Comparison of ENCODE assay signal across 21 cellular contexts in genomic region chr18:9221040-9221439, GRCh38.
DNase-seq lines count a peak whose midpoint lies in the region; FAIRE-seq and TF ChIP-seq lines count a peak whose summit lies in the region.
"Had no signal": no experiment of that assay in that cellular context is flagged by ENCODE, and none has a peak within 500 bp of the region (broad histone marks: within the 10 kb centered on the region; RNA-seq: fewer than 3 reads in every experiment).

No MANE protein-coding gene starts in this region.

- H3K27me3 Mint-ChIP-seq in CD4-positive, alpha-beta memory T cell, result no peaks in the 10 kb centered on the region
- H3K27me3 Mint-ChIP-seq in astrocyte (ENCODE audit: low read depth, unreplicated experiment), result no peaks in the 10 kb centered on the region

- peaks cover under 1% of the 10 kb centered on the region for H3K4me1 ChIP-seq in CD4-positive, alpha-beta memory T cell (ENCODE audit: insufficient read depth, low read length)
- H3K4me1 ChIP-seq in astrocyte (ENCODE audit: insufficient read depth, low read length) (no peaks in the 10 kb centered on the region), mesenchymal stem cell (ENCODE audit: control insufficient read depth, insufficient read depth, low read depth, low read length) (no peaks in the 10 kb centered on the region), prostate gland (replicated peaks) (no peaks in the 10 kb centered on the region)
- H3K4me1 ChIP-seq: Peyer's patch had no signal

- no peak overlapping the region for H3K4me3 Mint-ChIP-seq in CD4-positive, alpha-beta memory T cell
- H3K4me3 Mint-ChIP-seq in astrocyte (ENCODE audit: unreplicated experiment), result no peak overlapping the region
- H3K4me3 Mint-ChIP-seq: CD8-positive, alpha-beta T cell had no signal

- no peak overlapping the region for H3K4me3 ChIP-seq in CD4-positive, alpha-beta memory T cell (ENCODE audit: low read length in 2 of 2)
- H3K4me3 ChIP-seq in astrocyte (ENCODE audit: insufficient read depth, low read depth, low read length), result no peak overlapping the region
- no peak overlapping the region for H3K4me3 ChIP-seq in mesenchymal stem cell (ENCODE audit: insufficient read depth in 1 of 2, low read depth in 1 of 2, low read length in 2 of 2)
- H3K4me3 ChIP-seq in prostate gland, result no peak overlapping the region
- H3K4me3 ChIP-seq: Peyer's patch had no signal

- H3K27ac Mint-ChIP-seq in CD4-positive, alpha-beta memory T cell, result peak overlapping the region in 4 of 7 donors; percentile 1 to 27 (median 12)
- no peak overlapping the region for H3K27ac Mint-ChIP-seq in astrocyte (ENCODE audit: unreplicated experiment)
- H3K27ac Mint-ChIP-seq: CD8-positive, alpha-beta T cell had no signal

- H3K79me2 ChIP-seq in astrocyte (ENCODE audit: insufficient read depth, low read length), result no peaks in the 10 kb centered on the region

- H2BK15ac ChIP-seq in mesenchymal stem cell (ENCODE audit: low read depth, poor library complexity, severe bottlenecking), result no peak overlapping the region

- H3K27me3 ChIP-seq in CD4-positive, alpha-beta memory T cell (ENCODE audit: insufficient read depth, low read length), result no peaks in the 10 kb centered on the region
- no peaks in the 10 kb centered on the region for H3K27me3 ChIP-seq in astrocyte (ENCODE audit: insufficient read depth, low read length)
- no peaks in the 10 kb centered on the region for H3K27me3 ChIP-seq in mesenchymal stem cell (ENCODE audit: control insufficient read depth in 1 of 2, insufficient read depth in 1 of 2, low read length in 2 of 2)
- no peaks in the 10 kb centered on the region for H3K27me3 ChIP-seq in prostate gland (replicated peaks; ENCODE audit: insufficient read depth)
- H3K27me3 ChIP-seq: Peyer's patch had no signal

- peaks cover 4 to 12% (median 11%) of the 10 kb centered on the region in 4 donors for H3K4me1 Mint-ChIP-seq in CD4-positive, alpha-beta memory T cell
- no peaks in the 10 kb centered on the region for H3K4me1 Mint-ChIP-seq in astrocyte (ENCODE audit: low read depth, unreplicated experiment)

- H3K27ac ChIP-seq in CD4-positive, alpha-beta memory T cell (ENCODE audit: low read depth, low read length), result no peak overlapping the region
- H3K27ac ChIP-seq in astrocyte (ENCODE audit: low read depth, low read length) (no peak overlapping the region), mesenchymal stem cell (ENCODE audit: low read length, poor library complexity, severe bottlenecking) (peak overlapping the region; percentile 67), prostate gland (no peak overlapping the region)
- H3K27ac ChIP-seq: KMS-11, Peyer's patch had no signal

- TF ChIP-seq POLR2A in prostate gland (IDR thresholded peaks at IDR 0.05), result no peak

- no peak overlapping the region for H3K4me2 ChIP-seq in astrocyte (ENCODE audit: low read length)
- no peak overlapping the region for H3K4me2 ChIP-seq in mesenchymal stem cell (ENCODE audit: low read length, poor library complexity, severe bottlenecking)
- H3K4me2 ChIP-seq: KMS-11, SK-N-SH had no signal

- no peaks in the 10 kb centered on the region for H3K9me3 ChIP-seq in CD4-positive, alpha-beta memory T cell (ENCODE audit: control insufficient read depth in 1 of 2, low read length in 2 of 2)
- H3K9me3 ChIP-seq in astrocyte (ENCODE audit: insufficient read depth, low read depth, low read length) (no peaks in the 10 kb centered on the region), mesenchymal stem cell (ENCODE audit: control insufficient read depth, low read length) (no peaks in the 10 kb centered on the region), prostate gland (no peaks in the 10 kb centered on the region)
- H3K9me3 ChIP-seq: Peyer's patch, SK-N-SH had no signal

- no peak overlapping the region for H3K23ac ChIP-seq in mesenchymal stem cell (ENCODE audit: low read length in 2 of 2)

- no peak overlapping the region for H2BK5ac ChIP-seq in mesenchymal stem cell (ENCODE audit: low read depth, low read length, poor library complexity, severe bottlenecking)

- H3K18ac ChIP-seq in mesenchymal stem cell (ENCODE audit: low read depth in 1 of 2, low read length in 2 of 2), result no peak overlapping the region

- no peak for TF ChIP-seq CTCF in astrocyte (IDR thresholded peaks at IDR 0.05; ENCODE audit: insufficient read depth, low read depth, low read length)
- TF ChIP-seq CTCF in prostate gland (IDR thresholded peaks at IDR 0.05), result no peak

- POLR2A ChIA-PET in CD4-positive, alpha-beta memory T cell (lab: Charles Lee; ENCODE audit: partially characterized antibody), result no interaction called here

- no peak overlapping the region for H2AK5ac ChIP-seq in mesenchymal stem cell (ENCODE audit: low read length, severe bottlenecking)

- no peak overlapping the region for H4K8ac ChIP-seq in mesenchymal stem cell (ENCODE audit: low read length)

- H3K9me3 Mint-ChIP-seq in CD4-positive, alpha-beta memory T cell, result no peaks in the 10 kb centered on the region
- no peaks in the 10 kb centered on the region for H3K9me3 Mint-ChIP-seq in astrocyte (ENCODE audit: unreplicated experiment)
- H3K9me3 Mint-ChIP-seq: CD8-positive, alpha-beta T cell had no signal

- H3K36me3 Mint-ChIP-seq in CD4-positive, alpha-beta memory T cell, result peaks cover 78 to 80% of the 10 kb centered on the region in 2 donors
- no peaks in the 10 kb centered on the region for H3K36me3 Mint-ChIP-seq in astrocyte (ENCODE audit: low read depth, unreplicated experiment)

- FAIRE-seq in GM19239 (lab: Jason Lieb, UNC) (peak; percentile 56), astrocyte (lab: Jason Lieb, UNC) (peak; percentile 9)
- FAIRE-seq: G401.6, GM12891, GM18507, H1, HepG2 had no signal

- H2AFZ ChIP-seq in astrocyte (ENCODE audit: low read depth, low read length) (no peak overlapping the region), mesenchymal stem cell (ENCODE audit: low read depth, low read length) (no peak overlapping the region)

- no peak overlapping the region for H3K14ac ChIP-seq in mesenchymal stem cell (ENCODE audit: low read length in 2 of 2)

- H4K20me1 ChIP-seq in astrocyte (ENCODE audit: insufficient read depth, low read length), result no peaks in the 10 kb centered on the region

- H2BK12ac ChIP-seq in mesenchymal stem cell (ENCODE audit: low read length in 2 of 2), result no peak overlapping the region

- no peak overlapping the region for H3K4ac ChIP-seq in mesenchymal stem cell (ENCODE audit: low read depth in 1 of 2, low read length in 2 of 2)

- no peak for DNase-seq in CD4-positive, alpha-beta memory T cell
- DNase-seq in GM19239 (ENCODE audit: insufficient read length, low spot score) (no peak), astrocyte (ENCODE audit: low read depth) (no peak), mesenchymal stem cell (no peak), hypothalamus (lab: John Stamatoyannopoulos, UW) (no peak), GDM1 (lab: John Stamatoyannopoulos, UW) (no peak), COLO668 (lab: John Stamatoyannopoulos, UW; ENCODE audit: unreplicated experiment) (no peak), prostate gland (ENCODE audit: low spot score) (no peak)
- DNase-seq: CD8-positive, alpha-beta T cell; DND-41; NCI-H1092 treated with DMSO at 0.1 percent for 48 hours; NCI-H2081 treated with DMSO at 0.1 percent for 48 hours; NCI-H510A treated with DMSO at 0.1 percent for 48 hours; Peyer's patch; SK-N-SH had no signal

- peaks cover 4% of the 10 kb centered on the region for H3K79me1 ChIP-seq in mesenchymal stem cell (replicated peaks; ENCODE audit: low read length, poor library complexity, severe bottlenecking)

- H3K36me3 ChIP-seq in CD4-positive, alpha-beta memory T cell (ENCODE audit: insufficient read depth, low read length), result peaks cover 56% of the 10 kb centered on the region
- H3K36me3 ChIP-seq in astrocyte (ENCODE audit: insufficient read depth, low read length), result no peaks in the 10 kb centered on the region
- H3K36me3 ChIP-seq in mesenchymal stem cell (ENCODE audit: control insufficient read depth in 1 of 2, insufficient read depth in 2 of 2, low read depth in 1 of 2, low read length in 2 of 2), result peaks cover 3 to 99% of the 10 kb centered on the region in 2 experiments
- no peaks in the 10 kb centered on the region for H3K36me3 ChIP-seq in prostate gland

- no peak overlapping the region for H2BK120ac ChIP-seq in mesenchymal stem cell (ENCODE audit: low read depth, low read length)

- H4K91ac ChIP-seq in mesenchymal stem cell (ENCODE audit: low read length), result no peak overlapping the region

- H3K9ac ChIP-seq in astrocyte (ENCODE audit: low read length) (no peak overlapping the region), mesenchymal stem cell (ENCODE audit: low read length) (no peak overlapping the region)
- H3K9ac ChIP-seq: KMS-11, SK-N-SH had no signal

- intact Hi-C loops in CD4-positive, alpha-beta memory T cell (cut with micrococcal nuclease), result no loop called here
- intact Hi-C loops in prostate gland (cut with DNase I), result no loop called here

- WGBS in mesenchymal stem cell, result 100% methylated on average over 2 of the region's 3 CpGs
- 94% methylated on average over 3 of the region's 3 CpGs for WGBS in prostate gland

- CTCF ChIA-PET in CD4-positive, alpha-beta memory T cell (lab: Charles Lee; ENCODE audit: partially characterized antibody), result no interaction called here
